In the genomic region with DNA sequence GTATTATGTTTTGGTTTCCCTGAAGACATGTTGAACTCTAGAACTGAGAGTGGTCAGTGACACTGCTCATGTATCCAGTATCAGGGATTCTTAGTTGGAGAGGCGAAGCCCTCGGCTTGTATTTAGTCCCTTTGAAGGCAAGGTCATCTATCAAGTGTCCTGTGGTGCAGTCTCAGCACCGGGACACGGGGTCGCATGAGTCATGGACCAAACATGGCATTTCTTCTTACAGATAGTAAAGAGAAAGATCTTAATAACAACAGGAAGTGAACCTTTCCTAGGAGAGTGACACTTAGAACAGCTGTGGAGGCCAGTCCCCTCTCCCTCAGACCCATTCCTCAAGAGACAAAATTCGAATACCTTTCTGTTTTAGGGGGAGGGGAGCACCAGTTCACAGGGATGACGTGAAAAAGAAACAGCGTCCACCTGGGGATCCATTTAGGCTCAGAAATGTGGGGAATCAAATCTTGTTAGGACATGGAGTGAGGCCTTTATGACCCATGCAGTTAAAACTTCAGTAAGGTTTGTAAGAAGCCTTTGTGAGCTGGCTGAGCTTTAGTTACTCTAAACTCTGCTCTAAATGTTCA, we compare ENCODE assay signal across 17 cellular contexts.
DNase-seq lines count a peak whose midpoint lies in the region; ATAC-seq, FAIRE-seq and TF ChIP-seq lines count a peak whose summit lies in the region.
"Had no signal": no experiment of that assay in that cellular context is flagged by ENCODE, and none has a peak within 500 bp of the region (broad histone marks: within the 10 kb centered on the region; RNA-seq: fewer than 3 reads in every experiment).

No MANE protein-coding gene starts in this region.

- TF ChIP-seq CTCF in Caco-2 (IDR thresholded peaks at IDR 0.05; ENCODE audit: insufficient read depth in 1 of 2, low read depth in 1 of 2, low read length in 1 of 2, severe bottlenecking in 1 of 2, unreplicated experiment in 1 of 2) (no peak), K562 (IDR thresholded peaks at IDR 0.05 in 2 of 3, conservative IDR thresholded peaks at IDR 0.05 in 1 of 3; ENCODE audit: insufficient read depth in 2 of 3, low read depth in 1 of 3, low read length in 3 of 3) (no peak), transverse colon (IDR thresholded peaks at IDR 0.05) (no peak)

- H3K4me1 ChIP-seq in Caco-2 (no peaks in the 10 kb centered on the region), HUES48 (ENCODE audit: control insufficient read depth, insufficient read depth, low read length) (peaks cover 23% of the 10 kb centered on the region), K562 (replicated peaks in 1 of 2; ENCODE audit: control insufficient read depth in 2 of 2, insufficient read depth in 2 of 2, low read length in 2 of 2) (peaks cover 0 to 27% of the 10 kb centered on the region in 2 experiments; a peak in 4 of 5 replicates), transverse colon (no peaks in the 10 kb centered on the region)
- H3K4me1 ChIP-seq: uterus had no signal

- POLR2A ChIA-PET in Caco-2 (lab: Charles Lee) (no interaction called here), K562 (lab: Yijun Ruan, JAX) (no interaction called here)

- H2AFZ ChIP-seq in K562 (ENCODE audit: low read depth, low read length): peak overlapping the region; percentile 51; the same call in 1 of the 2 replicates

- DNase-seq in Caco-2 (peak; percentile 20 to 47), K562 (ENCODE audit: extremely low read depth in 1 of 4, low spot score in 3 of 4) (peak; percentile 69 to 97 (median 76)), left kidney (ENCODE audit: low read depth, low spot score) (peak; percentile 67), amniotic stem cell (lab: John Stamatoyannopoulos, UW) (no peak), transverse colon (no peak), NCI-H526 treated with DMSO at 0.1 percent for 48 hours (lab: John Stamatoyannopoulos, UW) (no peak), NCI-H748 treated with DMSO at 0.1 percent for 48 hours (lab: John Stamatoyannopoulos, UW) (no peak)
- DNase-seq: ACHN; activated T-cell treated with anti-CD3 and anti-CD28 coated beads, Interleukin-2, amount 50 U/mL, for 24 hours; anterior cingulate cortex; DND-41; NCI-H187 treated with DMSO at 0.1 percent for 48 hours; NK-92 treated with Interleukin-12 subunit alpha and Interleukin-12 subunit beta, amount 100 ng/mL, for 24 hours; uterus had no signal

- peak overlapping the region; percentile 79 for H3K4me2 ChIP-seq in K562 (ENCODE audit: insufficient read depth, low read length)

- H3K4me1 Mint-ChIP-seq in Caco-2 (ENCODE audit: low read depth, unreplicated experiment): no peaks in the 10 kb centered on the region

- CTCF ChIA-PET in Caco-2 (lab: Charles Lee) (no interaction called here), K562 (lab: Yijun Ruan, JAX; ENCODE audit: low intra/inter-chr PET ratio) (no interaction called here)

- no peaks in the 10 kb centered on the region for H4K20me1 ChIP-seq in K562 (replicated peaks; ENCODE audit: control insufficient read depth, insufficient read depth, low read length)

- FAIRE-seq in K562 (lab: Jason Lieb, UNC): peak; percentile 94

- WGBS in K562 (ENCODE audit: insufficient coverage, low coverage, missing lambda C conversion rate): 2% methylated on average over 8 of the region's 8 CpGs
- 61 to 64% methylated on average over 8 of the region's 8 CpGs for WGBS in transverse colon (ENCODE audit: low coverage in 1 of 2), 2 donors

- peak; percentile 77 for TF ChIP-seq POLR2A in K562 (conservative IDR thresholded peaks at IDR 0.05)
- no peak for TF ChIP-seq POLR2A in transverse colon (IDR thresholded peaks at IDR 0.05)

- H3K79me2 ChIP-seq in K562 (ENCODE audit: control insufficient read depth, insufficient read depth, low read length): peaks cover 81% of the 10 kb centered on the region

- H3K27ac ChIP-seq in HUES48 (ENCODE audit: low read depth, low read length) (peak overlapping the region; percentile 90), K562 (ENCODE audit: extremely low read depth, low read depth, low read length) (peak overlapping the region; percentile 93), transverse colon (no peak overlapping the region)
- H3K27ac ChIP-seq: uterus had no signal

- TF ChIP-seq EP300 in K562 (IDR thresholded peaks at IDR 0.05; ENCODE audit: low read length): peak; percentile 95
- TF ChIP-seq EP300 in transverse colon (IDR thresholded peaks at IDR 0.05; ENCODE audit: low read depth): no peak

- no peaks in the 10 kb centered on the region for H3K9me3 ChIP-seq in Caco-2
- no peaks in the 10 kb centered on the region for H3K9me3 ChIP-seq in HUES48 (ENCODE audit: control insufficient read depth, insufficient read depth, low read length)
- no peaks in the 10 kb centered on the region for H3K9me3 ChIP-seq in K562 (replicated peaks; ENCODE audit: control insufficient read depth, insufficient read depth, low read depth, low read length)
- no peaks in the 10 kb centered on the region for H3K9me3 ChIP-seq in transverse colon
- H3K9me3 ChIP-seq: uterus had no signal

- no peaks in the 10 kb centered on the region for H3K9me3 Mint-ChIP-seq in Caco-2 (ENCODE audit: unreplicated experiment)
- H3K9me3 Mint-ChIP-seq: activated T-cell treated with anti-CD3 and anti-CD28 coated beads, Interleukin-2, amount 50 U/mL, for 24 hours had no signal

- H3K27me3 ChIP-seq in Caco-2 (replicated peaks; ENCODE audit: control insufficient read depth, insufficient read depth, low read length) (no peaks in the 10 kb centered on the region), HUES48 (ENCODE audit: control insufficient read depth, insufficient read depth, low read length) (no peaks in the 10 kb centered on the region), K562 (ENCODE audit: control insufficient read depth in 2 of 2, insufficient read depth in 2 of 2, low read length in 2 of 2) (no peaks in the 10 kb centered on the region), transverse colon (no peaks in the 10 kb centered on the region)
- H3K27me3 ChIP-seq: uterus had no signal

- no peaks in the 10 kb centered on the region for H3K36me3 Mint-ChIP-seq in Caco-2 (ENCODE audit: insufficient read depth, unreplicated experiment)

- TF ChIP-seq RAD21 in K562 (CRISPR knock-in tag; conservative IDR thresholded peaks at IDR 0.05 in 1 of 2, IDR thresholded peaks at IDR 0.05 in 1 of 2): no peak

- in situ Hi-C loops in K562 (cut with MboI): no loop called here
- in situ Hi-C loops in transverse colon (cut with MboI; ENCODE audit: low pct_ligation_motif_present in 1 of 4, low pct_unique_long_range_greater_than_20kb in 1 of 4, low sequenced_read_pairs in 3 of 4): no loop called here

- BruUV-seq in Caco-2 (replicated peaks; lab: Mats Ljungman, UMichigan) (no TSS peak), K562 (replicated peaks; lab: Mats Ljungman, UMichigan) (no TSS peak)

- no peak overlapping the region for H3K4me3 Mint-ChIP-seq in Caco-2 (ENCODE audit: unreplicated experiment)
- H3K4me3 Mint-ChIP-seq: activated T-cell treated with anti-CD3 and anti-CD28 coated beads, Interleukin-2, amount 50 U/mL, for 24 hours had no signal

- H3K9me1 ChIP-seq in K562 (ENCODE audit: control insufficient read depth, insufficient read depth, low read length): no peaks in the 10 kb centered on the region

- H3K27ac Mint-ChIP-seq in Caco-2 (ENCODE audit: unreplicated experiment): no peak overlapping the region
- H3K27ac Mint-ChIP-seq: activated T-cell treated with anti-CD3 and anti-CD28 coated beads, Interleukin-2, amount 50 U/mL, for 24 hours had no signal

- no peak overlapping the region for H3K9ac ChIP-seq in HUES48 (ENCODE audit: low read depth, low read length)
- H3K9ac ChIP-seq in K562 (ENCODE audit: insufficient read depth in 1 of 2, low read depth in 2 of 2, low read length in 2 of 2): peak overlapping the region; percentile 53 to 86; a peak in 3 of 4 replicates

- H3K36me3 ChIP-seq in Caco-2 (ENCODE audit: control insufficient read depth, insufficient read depth, low read length): no peaks in the 10 kb centered on the region
- H3K36me3 ChIP-seq in HUES48 (ENCODE audit: control insufficient read depth, insufficient read depth, low read length): peaks cover 77% of the 10 kb centered on the region
- peaks cover 30% of the 10 kb centered on the region for H3K36me3 ChIP-seq in K562 (ENCODE audit: control insufficient read depth, insufficient read depth, low read length)
- H3K36me3 ChIP-seq in transverse colon: no peaks in the 10 kb centered on the region
- H3K36me3 ChIP-seq: uterus had no signal

- peak; percentile 78 for ATAC-seq in K562
- ATAC-seq: SK-N-SH treated with all-trans-retinoic acid at 6 μM for 48 hours had no signal

- intact Hi-C loops in Caco-2 (cut with micrococcal nuclease; ENCODE audit: unreplicated experiment): loop anchor here (1.0 kb wide), 1 partner anchor 30 kb away; no protein-coding TSS in a partner anchor
- intact Hi-C loops in K562 (cut with micrococcal nuclease): loop anchor here (1.0 to 2.0 kb wide), 3 partner anchors 13 to 736 kb away; no protein-coding TSS in a partner anchor
- intact Hi-C loops in transverse colon (cut with DNase I; ENCODE audit: low total_unique reads): no loop called here

- H3K27me3 Mint-ChIP-seq in Caco-2 (ENCODE audit: insufficient read depth, unreplicated experiment): no peaks in the 10 kb centered on the region

- H3K4me3 ChIP-seq in Caco-2 (ENCODE audit: low read depth, low read length) (no peak overlapping the region), HUES48 (ENCODE audit: low read depth, low read length) (no peak overlapping the region), K562 (peak overlapping the region; percentile 18; the same call in 1 of the 2 replicates), transverse colon (no peak overlapping the region)
- H3K4me3 ChIP-seq: lung, uterus had no signal

TF ChIP-seq in K562, 482 proteins besides CTCF, POLR2A, EP300 and RAD21 (continues in another document):
- TF ChIP-seq, protein P1, sequence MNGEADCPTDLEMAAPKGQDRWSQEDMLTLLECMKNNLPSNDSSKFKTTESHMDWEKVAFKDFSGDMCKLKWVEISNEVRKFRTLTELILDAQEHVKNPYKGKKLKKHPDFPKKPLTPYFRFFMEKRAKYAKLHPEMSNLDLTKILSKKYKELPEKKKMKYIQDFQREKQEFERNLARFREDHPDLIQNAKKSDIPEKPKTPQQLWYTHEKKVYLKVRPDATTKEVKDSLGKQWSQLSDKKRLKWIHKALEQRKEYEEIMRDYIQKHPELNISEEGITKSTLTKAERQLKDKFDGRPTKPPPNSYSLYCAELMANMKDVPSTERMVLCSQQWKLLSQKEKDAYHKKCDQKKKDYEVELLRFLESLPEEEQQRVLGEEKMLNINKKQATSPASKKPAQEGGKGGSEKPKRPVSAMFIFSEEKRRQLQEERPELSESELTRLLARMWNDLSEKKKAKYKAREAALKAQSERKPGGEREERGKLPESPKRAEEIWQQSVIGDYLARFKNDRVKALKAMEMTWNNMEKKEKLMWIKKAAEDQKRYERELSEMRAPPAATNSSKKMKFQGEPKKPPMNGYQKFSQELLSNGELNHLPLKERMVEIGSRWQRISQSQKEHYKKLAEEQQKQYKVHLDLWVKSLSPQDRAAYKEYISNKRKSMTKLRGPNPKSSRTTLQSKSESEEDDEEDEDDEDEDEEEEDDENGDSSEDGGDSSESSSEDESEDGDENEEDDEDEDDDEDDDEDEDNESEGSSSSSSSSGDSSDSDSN (IDR thresholded peaks at IDR 0.05; ENCODE audit: borderline replicate concordance in 1 of 2, low read depth in 2 of 2, low read length in 2 of 2): no peak
- TF ChIP-seq KDM4B (IDR thresholded peaks at IDR 0.05; ENCODE audit: borderline replicate concordance in 2 of 2, low read depth in 1 of 2) (no peak), ZNF24 (IDR thresholded peaks at IDR 0.05) (peak; percentile 86)

Comparison
In these comparisons a context has a peak if more than half of its experiments do, and no peak if none do; other contexts are left out.
1. DNase-seq: peak in Caco-2 (2 of 2), K562 (4 of 4) and left kidney (single experiment); none in amniotic stem cell (single experiment), transverse colon (single experiment), NCI-H526 treated with DMSO at 0.1 percent for 48 hours (single experiment) and NCI-H748 treated with DMSO at 0.1 percent for 48 hours (single experiment).
2. H3K27ac ChIP-seq: peak in HUES48 (single experiment) and K562 (single experiment); none in transverse colon (0 of 4).